In genomic region chr11:64787526-64788320, GRCh38 we compare ENCODE assay signal across 8 cellular contexts. TPM values are rescaled to one million over a fixed set of nuclear protein-coding genes. Genes with fewer than 3 reads are reported as not detected.
DNase-seq lines count a peak whose midpoint lies in the region; ATAC-seq, FAIRE-seq and TF ChIP-seq lines count a peak whose summit lies in the region.

No MANE protein-coding gene starts in this region.

- H3K56ac ChIP-seq in mesendoderm (ENCODE audit: low read length) = no peak overlapping the region

- no peak for ATAC-seq in HG02981 (IDR thresholded peaks at IDR 0.05; ENCODE audit: unreplicated experiment)

- H3K79me2 ChIP-seq in KMS-11 (ENCODE audit: insufficient read depth, low read depth) (no peaks in the 10 kb centered on the region), mesendoderm (ENCODE audit: control insufficient read depth, insufficient read depth, low read length) (no peaks in the 10 kb centered on the region)

- H2BK15ac ChIP-seq in mesendoderm (replicated peaks; ENCODE audit: low read depth) = no peak overlapping the region

- no CpG with 5 or more reads among the region's 15 CpGs for WGBS in mesendoderm (ENCODE audit: extremely low coverage, insufficient coverage, low lambda C conversion rate)
- 54 to 62% methylated on average over 13 to 15 of the region's 15 CpGs for WGBS in thyroid gland, 2 donors

- H2BK120ac ChIP-seq in mesendoderm (ENCODE audit: low read depth, low read length) = no peak overlapping the region

- no peak overlapping the region for H3K23ac ChIP-seq in mesendoderm (ENCODE audit: low read length)

- DNase-seq in D721Med (ENCODE audit: insufficient read length, low spot score) (peak; percentile 75), mesendoderm (peak; percentile 65), thyroid gland (peak; percentile 48 to 54), OCI-M2 (lab: John Stamatoyannopoulos, UW; ENCODE audit: unreplicated experiment) (no peak)
- DNase-seq in activated CD4-positive, CD25-positive, alpha-beta regulatory T cell treated with anti-CD3 and anti-CD28 coated beads, Interleukin-2, amount 50 U/mL, for 72 hours = peak; percentile 59
- DNase-seq in effector CD8-positive, alpha-beta T cell (lab: John Stamatoyannopoulos, UW) = peak; percentile 35

- H2BK5ac ChIP-seq in mesendoderm (ENCODE audit: low read length) = no peak overlapping the region

- H3K9ac ChIP-seq in KMS-11 (no peak overlapping the region), mesendoderm (ENCODE audit: low read length) (no peak overlapping the region)

- H3K27me3 ChIP-seq in KMS-11 (ENCODE audit: insufficient read depth, low read depth) (no peaks in the 10 kb centered on the region), mesendoderm (ENCODE audit: insufficient read depth, low read length, poor library complexity) (no peaks in the 10 kb centered on the region), thyroid gland (no peaks in the 10 kb centered on the region)

- H3K18ac ChIP-seq in mesendoderm (ENCODE audit: low read length) = no peak overlapping the region

- H4K20me1 ChIP-seq in KMS-11 (ENCODE audit: insufficient read depth) = no peaks in the 10 kb centered on the region

- TF ChIP-seq CTCF in D721Med (IDR thresholded peaks at IDR 0.05; ENCODE audit: insufficient read depth, missing control alignments) (peak; percentile 53), KMS-11 (conservative IDR thresholded peaks at IDR 0.05; ENCODE audit: low read depth, low read length) (peak; percentile 43), thyroid gland (IDR thresholded peaks at IDR 0.05) (peak in 5 of 6 experiments; percentile 20 to 61 (median 36))

- H4K8ac ChIP-seq in mesendoderm (ENCODE audit: low read depth, low read length) = no peak overlapping the region

- FAIRE-seq in D721Med (lab: Jason Lieb, UNC) = no peak

- no peaks in the 10 kb centered on the region for H3K9me3 ChIP-seq in thyroid gland

- intact Hi-C loops in thyroid gland (cut with DNase I) = loop anchor here (10.0 kb wide), 1 partner anchor 107 kb away; no protein-coding TSS in a partner anchor

- no peak overlapping the region for H2AFZ ChIP-seq in KMS-11 (ENCODE audit: low read depth)

- no peak overlapping the region for H3K27ac ChIP-seq in KMS-11
- no peak overlapping the region for H3K27ac ChIP-seq in mesendoderm (ENCODE audit: low read depth, low read length)
- no peak overlapping the region for H3K27ac ChIP-seq in thyroid gland

- no peaks in the 10 kb centered on the region for H3K36me3 ChIP-seq in KMS-11 (ENCODE audit: insufficient read depth)
- H3K36me3 ChIP-seq in mesendoderm (ENCODE audit: control insufficient read depth, insufficient read depth, low read length) = no peaks in the 10 kb centered on the region
- H3K36me3 ChIP-seq in thyroid gland = peaks cover 0 to 12% of the 10 kb centered on the region in 2 donors

- H4K5ac ChIP-seq in mesendoderm (ENCODE audit: low read length) = no peak overlapping the region

- no peak overlapping the region for H3K4me2 ChIP-seq in KMS-11
- no peak overlapping the region for H3K4me2 ChIP-seq in mesendoderm (ENCODE audit: low read length)

- H3K79me1 ChIP-seq in mesendoderm (ENCODE audit: low read length) = no peaks in the 10 kb centered on the region

- no peak overlapping the region for H2AK5ac ChIP-seq in mesendoderm (ENCODE audit: low read length)

- no peak for TF ChIP-seq POLR2A in thyroid gland (IDR thresholded peaks at IDR 0.05)

- no peaks in the 10 kb centered on the region for H3K4me1 ChIP-seq in KMS-11 (ENCODE audit: low read depth, poor library complexity, severe bottlenecking)
- H3K4me1 ChIP-seq in mesendoderm (ENCODE audit: control insufficient read depth, low read depth, low read length) = no peaks in the 10 kb centered on the region
- no peaks in the 10 kb centered on the region for H3K4me1 ChIP-seq in thyroid gland

- H3K4ac ChIP-seq in mesendoderm (ENCODE audit: low read depth, low read length) = no peak overlapping the region

- H3K4me3 ChIP-seq in KMS-11 (IDR thresholded peaks at IDR 0.05; ENCODE audit: insufficient read depth, low read depth, low read length) (no peak overlapping the region), mesendoderm (ENCODE audit: low read length) (no peak overlapping the region), thyroid gland (replicated peaks in 1 of 3) (no peak overlapping the region)

RNA-seq across cellular contexts. Expression of gene SF1, which starts 9.4 kb away (rescaled TPM):
- 268 TPM for polyA plus RNA-seq in mesendoderm (2013, experiment 1 of 2)
- 265 TPM for polyA plus RNA-seq in mesendoderm (2013, experiment 2 of 2)
- 100 to 1,000 TPM; 171 to 419 (median 297) TPM for total RNA-seq in thyroid gland

RNA-seq across cellular contexts. Expression of gene MAP4K2, which starts 15.3 kb away (rescaled TPM):
- polyA plus RNA-seq in mesendoderm (2013, experiment 1 of 2) = 10.2 TPM
- polyA plus RNA-seq in mesendoderm (2013, experiment 2 of 2) = 10.2 TPM
- total RNA-seq in thyroid gland = 10 to 100 TPM; 35.5 to 77.8 (median 37.5) TPM

RNA-seq across cellular contexts. Expression of gene MEN1, which starts 22.6 kb away (rescaled TPM):
- polyA plus RNA-seq in mesendoderm (2013, experiment 1 of 2) = 46.1 TPM
- polyA plus RNA-seq in mesendoderm (2013, experiment 2 of 2) = 44.6 TPM
- total RNA-seq in thyroid gland = 10 to 100 TPM; 23.5 to 31.5 (median 25.1) TPM

RNA-seq across cellular contexts. Expression of gene PYGM, which starts 27.9 kb away (rescaled TPM):
- polyA plus RNA-seq in mesendoderm (2013, experiment 1 of 2) = 0.62 TPM
- 0.69 TPM for polyA plus RNA-seq in mesendoderm (2013, experiment 2 of 2)
- 10 to 100 TPM in 1 of 4 donors, 1 to 10 TPM in 3; 4.3 to 14.8 (median 6.7) TPM for total RNA-seq in thyroid gland

RNA-seq across cellular contexts. Expression of gene RASGRP2, which starts 43.8 kb away (rescaled TPM):
- polyA plus RNA-seq in mesendoderm (2013, experiment 1 of 2) = 1.0 TPM
- polyA plus RNA-seq in mesendoderm (2013, experiment 2 of 2) = 1.3 TPM
- 1 to 10 TPM; 2.8 to 8.9 (median 6.6) TPM for total RNA-seq in thyroid gland
